ENCODE assay signal across 14 cellular contexts in the genomic region with DNA sequence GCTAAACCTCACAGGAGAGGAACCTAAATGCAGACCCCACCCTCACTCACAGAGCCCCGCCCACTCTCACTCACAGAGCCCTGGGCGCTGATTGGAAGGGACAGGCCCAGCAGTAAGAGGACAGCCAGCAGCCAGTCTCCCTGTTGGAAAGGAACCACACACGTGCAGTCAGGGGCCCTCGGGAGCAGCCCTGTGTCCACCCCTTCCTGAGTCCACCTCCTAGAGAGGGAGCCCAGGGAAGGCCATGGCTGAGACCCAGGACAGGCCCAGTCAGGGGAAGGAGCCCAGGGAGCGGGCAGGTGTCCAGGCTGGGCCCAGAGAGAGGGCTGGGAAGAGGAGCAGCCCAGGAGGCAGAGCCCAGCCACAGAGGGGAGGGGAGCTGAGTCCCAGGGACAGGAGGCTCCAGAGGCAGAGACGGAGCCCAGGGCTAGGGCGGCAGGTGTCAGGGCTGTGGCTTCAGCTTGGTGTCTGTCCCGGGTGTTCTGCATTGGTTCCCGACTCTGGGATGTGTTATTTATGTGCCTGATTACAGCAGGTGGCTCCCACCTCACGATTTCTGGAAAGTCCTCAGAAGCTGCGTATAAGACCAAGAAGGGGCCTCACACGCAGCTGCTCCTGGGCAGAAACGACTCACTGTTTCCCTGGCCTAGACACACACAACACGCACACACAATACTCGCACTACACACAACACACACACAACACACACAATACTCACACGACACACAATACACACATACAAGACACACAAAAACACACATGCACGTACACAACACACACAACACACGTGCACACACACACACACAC. TPM values are rescaled to one million over a fixed set of nuclear protein-coding genes. Genes with fewer than 3 reads are reported as not detected.
DNase-seq lines count a peak whose midpoint lies in the region; ATAC-seq, FAIRE-seq and TF ChIP-seq lines count a peak whose summit lies in the region.
"Had no signal": no experiment of that assay in that cellular context is flagged by ENCODE, and none has a peak within 500 bp of the region (broad histone marks: within the 10 kb centered on the region; RNA-seq: fewer than 3 reads in every experiment).

No MANE protein-coding gene starts in this region.

- H3K9ac ChIP-seq in HCT116 (ENCODE audit: low read length) (no peak overlapping the region), K562 (ENCODE audit: insufficient read depth in 1 of 2, low read depth in 2 of 2, low read length in 2 of 2) (peak overlapping the region in 1 of 2 experiments; percentile 43; a peak in 1 of 4 replicates)

- no peak overlapping the region for H3K4me3 ChIP-seq in CD4-positive, alpha-beta memory T cell (ENCODE audit: low read length in 2 of 2)
- H3K4me3 ChIP-seq in HCT116 (replicated peaks in 1 of 2; ENCODE audit: low read depth in 1 of 2, low read length in 2 of 2), result no peak overlapping the region
- no peak overlapping the region for H3K4me3 ChIP-seq in K562
- H3K4me3 ChIP-seq in transverse colon, result no peak overlapping the region
- H3K4me3 ChIP-seq in coronary artery, result no peak overlapping the region
- no peak overlapping the region for H3K4me3 ChIP-seq in A673 (ENCODE audit: low read depth, low read length, poor library complexity, severe bottlenecking)
- H3K4me3 ChIP-seq: skin epidermis had no signal

- 38% methylated on average over 9 of the region's 18 CpGs for WGBS in K562 (ENCODE audit: insufficient coverage, low coverage, missing lambda C conversion rate)
- WGBS in transverse colon (ENCODE audit: low coverage in 1 of 2), 2 donors, result 63% methylated on average over 17 of the region's 18 CpGs; no CpG with 5 or more reads in 1 of the 2 donors

- intact Hi-C loops in CD4-positive, alpha-beta memory T cell (cut with micrococcal nuclease), result no loop called here
- intact Hi-C loops in HCT116 (cut with micrococcal nuclease) (no loop called here), K562 (cut with micrococcal nuclease) (no loop called here), transverse colon (cut with DNase I; ENCODE audit: low total_unique reads) (no loop called here), A673 (cut with micrococcal nuclease; ENCODE audit: unreplicated experiment) (no loop called here)

- H3K9me3 ChIP-seq in CD4-positive, alpha-beta memory T cell (ENCODE audit: control insufficient read depth in 1 of 2, low read length in 2 of 2), result no peaks in the 10 kb centered on the region
- H3K9me3 ChIP-seq in HCT116 (ENCODE audit: control insufficient read depth in 1 of 2, insufficient read depth in 1 of 2, low read depth in 1 of 2, low read length in 2 of 2) (no peaks in the 10 kb centered on the region), K562 (replicated peaks; ENCODE audit: control insufficient read depth, insufficient read depth, low read depth, low read length) (no peaks in the 10 kb centered on the region), transverse colon (no peaks in the 10 kb centered on the region), A673 (ENCODE audit: low read depth, low read length, poor library complexity, severe bottlenecking) (no peaks in the 10 kb centered on the region)

- H3K9me1 ChIP-seq in K562 (ENCODE audit: control insufficient read depth, insufficient read depth, low read length), result no peaks in the 10 kb centered on the region

- peak overlapping the region; percentile 97 to 100 (median 99) for H3K27ac Mint-ChIP-seq in CD4-positive, alpha-beta memory T cell

- H3K9me2 ChIP-seq in HCT116 (ENCODE audit: insufficient read depth), result no peaks in the 10 kb centered on the region

- H4K20me1 ChIP-seq in HCT116 (ENCODE audit: insufficient read depth) (no peaks in the 10 kb centered on the region), K562 (replicated peaks; ENCODE audit: control insufficient read depth, insufficient read depth, low read length) (no peaks in the 10 kb centered on the region)

- POLR2A ChIA-PET in CD4-positive, alpha-beta memory T cell (lab: Charles Lee; ENCODE audit: partially characterized antibody), result interaction anchor here (3.9 to 5.0 kb wide), 2 partner anchors 10 to 12 kb away, joined by 39 read pairs; a partner anchor contains a TSS
- POLR2A ChIA-PET in HCT116 (lab: Charles Lee) (no interaction called here), K562 (lab: Yijun Ruan, JAX) (interaction anchor here (0.6 kb wide), 1 partner anchor 11 kb away, joined by 3 read pairs; no protein-coding TSS in a partner anchor), A673 (lab: Charles Lee; ENCODE audit: low non-redundant PET) (no interaction called here)

- H3K27me3 Mint-ChIP-seq in CD4-positive, alpha-beta memory T cell, result no peaks in the 10 kb centered on the region

- BruUV-seq in HCT116 (replicated peaks; lab: Mats Ljungman, UMichigan) (no TSS peak), K562 (replicated peaks; lab: Mats Ljungman, UMichigan) (no TSS peak), A673 (replicated peaks; lab: Mats Ljungman, UMichigan) (no TSS peak)

- H3K27ac ChIP-seq in CD4-positive, alpha-beta memory T cell (ENCODE audit: low read depth, low read length), result peak overlapping the region; percentile 98
- no peak overlapping the region for H3K27ac ChIP-seq in HCT116 (ENCODE audit: low read depth, low read length)
- H3K27ac ChIP-seq in K562 (ENCODE audit: extremely low read depth, low read depth, low read length), result no peak overlapping the region
- no peak overlapping the region for H3K27ac ChIP-seq in transverse colon
- H3K27ac ChIP-seq in coronary artery, result no peak overlapping the region
- no peak overlapping the region for H3K27ac ChIP-seq in A673 (ENCODE audit: low read depth, low read length, poor library complexity, severe bottlenecking)

- H2AFZ ChIP-seq in HCT116 (ENCODE audit: low read depth, low read length, poor library complexity, severe bottlenecking) (no peak overlapping the region), K562 (ENCODE audit: low read depth, low read length) (peak overlapping the region; percentile 68; the same call in 1 of the 2 replicates)

- no peaks in the 10 kb centered on the region for H3K27me3 ChIP-seq in CD4-positive, alpha-beta memory T cell (ENCODE audit: insufficient read depth, low read length)
- H3K27me3 ChIP-seq in HCT116 (ENCODE audit: insufficient read depth, low read length) (no peaks in the 10 kb centered on the region), K562 (ENCODE audit: control insufficient read depth in 2 of 2, insufficient read depth in 2 of 2, low read length in 2 of 2) (no peaks in the 10 kb centered on the region), transverse colon (peaks cover 5% of the 10 kb centered on the region), A673 (replicated peaks; ENCODE audit: insufficient read depth, low read depth, low read length, poor library complexity) (no peaks in the 10 kb centered on the region)

- H3K36me3 Mint-ChIP-seq in CD4-positive, alpha-beta memory T cell, result peaks cover 9 to 27% of the 10 kb centered on the region in 2 donors

- TF ChIP-seq CTCF in HCT116 (IDR thresholded peaks at IDR 0.05 in 2 of 3, conservative IDR thresholded peaks at IDR 0.05 in 1 of 3; ENCODE audit: borderline replicate concordance in 1 of 3, insufficient read depth in 1 of 3, low read depth in 2 of 3, low read length in 2 of 3) (no peak), K562 (IDR thresholded peaks at IDR 0.05 in 2 of 3, conservative IDR thresholded peaks at IDR 0.05 in 1 of 3; ENCODE audit: insufficient read depth in 2 of 3, low read depth in 1 of 3, low read length in 3 of 3) (no peak), transverse colon (IDR thresholded peaks at IDR 0.05) (no peak), coronary artery (IDR thresholded peaks at IDR 0.05) (no peak), A673 (conservative IDR thresholded peaks at IDR 0.05; ENCODE audit: low read depth, low read length) (no peak)

- H3K4me1 Mint-ChIP-seq in CD4-positive, alpha-beta memory T cell, result peaks cover 50 to 87% (median 65%) of the 10 kb centered on the region in 4 donors

- peaks cover 6% of the 10 kb centered on the region for H3K36me3 ChIP-seq in CD4-positive, alpha-beta memory T cell (ENCODE audit: insufficient read depth, low read length)
- H3K36me3 ChIP-seq in HCT116 (ENCODE audit: control insufficient read depth in 1 of 2, insufficient read depth in 2 of 2, low read length in 2 of 2) (no peaks in the 10 kb centered on the region), K562 (ENCODE audit: control insufficient read depth, insufficient read depth, low read length) (no peaks in the 10 kb centered on the region), transverse colon (no peaks in the 10 kb centered on the region), A673 (ENCODE audit: insufficient read depth, low read length, poor library complexity, severe bottlenecking) (no peaks in the 10 kb centered on the region)

- CTCF ChIA-PET in CD4-positive, alpha-beta memory T cell (lab: Charles Lee; ENCODE audit: partially characterized antibody), result no interaction called here
- CTCF ChIA-PET in HCT116 (lab: Charles Lee), result no interaction called here
- CTCF ChIA-PET in K562 (lab: Yijun Ruan, JAX; ENCODE audit: low intra/inter-chr PET ratio), result no interaction called here
- CTCF ChIA-PET in A673 (lab: Charles Lee), result no interaction called here

- in situ Hi-C loops in K562 (cut with MboI) (no loop called here), transverse colon (cut with MboI; ENCODE audit: low pct_ligation_motif_present in 1 of 4, low pct_unique_long_range_greater_than_20kb in 1 of 4, low sequenced_read_pairs in 3 of 4) (no loop called here)

- ATAC-seq in HCT116 (peak; percentile 82), K562 (peak; percentile 87)

- TF ChIP-seq POLR2A in HCT116 (IDR thresholded peaks at IDR 0.05; ENCODE audit: borderline replicate concordance, extremely low read depth, insufficient read depth, insufficient read length), result no peak
- no peak for TF ChIP-seq POLR2A in K562 (conservative IDR thresholded peaks at IDR 0.05)
- TF ChIP-seq POLR2A in transverse colon (IDR thresholded peaks at IDR 0.05), result no peak

- peak overlapping the region in 6 of 8 donors; percentile 40 to 71 (median 54) for H3K4me3 Mint-ChIP-seq in CD4-positive, alpha-beta memory T cell

- TF ChIP-seq EP300 in K562 (IDR thresholded peaks at IDR 0.05; ENCODE audit: low read length) (no peak), transverse colon (IDR thresholded peaks at IDR 0.05; ENCODE audit: low read depth) (no peak)

- H3K4me2 ChIP-seq in HCT116 (ENCODE audit: low read length) (no peak overlapping the region), K562 (ENCODE audit: insufficient read depth, low read length) (no peak overlapping the region)

- no peaks in the 10 kb centered on the region for H3K79me2 ChIP-seq in HCT116 (ENCODE audit: insufficient read depth, low read length)
- H3K79me2 ChIP-seq in K562 (ENCODE audit: control insufficient read depth, insufficient read depth, low read length), result no peaks in the 10 kb centered on the region

- TF ChIP-seq RAD21 in HCT116 (IDR thresholded peaks at IDR 0.05; ENCODE audit: low read depth) (no peak), K562 (CRISPR knock-in tag; conservative IDR thresholded peaks at IDR 0.05 in 1 of 2, IDR thresholded peaks at IDR 0.05 in 1 of 2) (no peak)

- no peaks in the 10 kb centered on the region for H3K9me3 Mint-ChIP-seq in CD4-positive, alpha-beta memory T cell

- RAD21 ChIA-PET in HCT116 (lab: Charles Lee; ENCODE audit: low non-redundant PET in 1 of 2, low total read pairs in 2 of 2, uncharacterized antibody in 2 of 2, unreplicated experiment in 2 of 2), result no interaction called here

- peak; percentile 46 for FAIRE-seq in K562 (lab: Jason Lieb, UNC)
- FAIRE-seq: HTR-8/SVneo had no signal

- no peak for DNase-seq in CD4-positive, alpha-beta memory T cell
- DNase-seq in HCT116 (ENCODE audit: low read depth, low spot score) (no peak), K562 (ENCODE audit: extremely low read depth in 1 of 4, low spot score in 3 of 4) (peak in 3 of 4 experiments; percentile 16 to 34 (median 24)), midbrain (lab: John Stamatoyannopoulos, UW) (peak; percentile 13), transverse colon (no peak), coronary artery (ENCODE audit: low spot score) (no peak), NCI-H128 (lab: John Stamatoyannopoulos, UW; ENCODE audit: unreplicated experiment) (no peak), A673 (ENCODE audit: low spot score) (no peak)
- DNase-seq: DMS153; NCI-H748 treated with DMSO at 0.1 percent for 48 hours; stimulated activated CD8-positive, alpha-beta memory T cell treated with anti-CD3 and anti-CD28 coated beads, Interleukin-4, amount 100 ng/mL, for 48 hours had no signal

- H3K4me1 ChIP-seq in CD4-positive, alpha-beta memory T cell (ENCODE audit: insufficient read depth, low read length), result peaks cover 76% of the 10 kb centered on the region
- H3K4me1 ChIP-seq in HCT116 (ENCODE audit: control insufficient read depth in 1 of 2, insufficient read depth in 2 of 2, low read length in 2 of 2), result peaks cover 0 to 6% of the 10 kb centered on the region in 2 experiments; a peak in 1 of 4 replicates
- H3K4me1 ChIP-seq in K562 (replicated peaks in 1 of 2; ENCODE audit: control insufficient read depth in 2 of 2, insufficient read depth in 2 of 2, low read length in 2 of 2), result peaks cover 2 to 25% of the 10 kb centered on the region in 2 experiments; a peak in 4 of 5 replicates
- peaks cover 0 to 4% (median 0%) of the 10 kb centered on the region in 4 donors for H3K4me1 ChIP-seq in transverse colon
- H3K4me1 ChIP-seq in A673 (ENCODE audit: insufficient read depth, low read length, poor library complexity, severe bottlenecking), result no peaks in the 10 kb centered on the region

RNA-seq across cellular contexts. Expression of a gene that starts 9.0 kb away (rescaled TPM):
- 1 to 10 TPM; 7.5 to 8.5 TPM for total RNA-seq in CD4-positive, alpha-beta memory T cell
- polyA plus RNA-seq in CD4-positive, alpha-beta memory T cell, result 1 to 10 TPM; 5.7 to 6.2 TPM
- total RNA-seq in HCT116 (2021; ENCODE audit: unreplicated experiment), result 1.8 TPM
- polyA plus RNA-seq in HCT116 (2012), result 1.1 and 2.5 TPM in 2 replicates
- not detected in 2 replicates for total RNA-seq in K562 (2011; cell fraction: chromatin; rRNA removed; ENCODE audit: low replicate concordance)
- total RNA-seq in K562 (2011; cell fraction: nucleolus; rRNA removed), result not detected in 2 replicates
- not detected in 2 replicates for total RNA-seq in K562 (2011; cell fraction: nucleoplasm; rRNA removed)
- total RNA-seq in K562 (2014; rRNA removed), result not detected in 2 replicates
- total RNA-seq in K562 (2014; rRNA removed; fragmentation: Illumina TruSeq; extraction: Trizol), result not detected in 2 replicates
- not detected in 2 replicates for total RNA-seq in K562 (2015; rRNA removed; fragmentation: Illumina TruSeq; extraction: Trizol)
- not detected in 2 replicates for total RNA-seq in K562 (2021)
- not detected in 2 replicates for polyA plus RNA-seq in K562 (2011; rRNA removed)
- not detected in 2 replicates for polyA plus RNA-seq in K562 (2011; cell fraction: cytosol; rRNA removed)
- 0.24 TPM in 2 replicates for polyA plus RNA-seq in K562 (2011; cell fraction: nucleus; rRNA removed)
- polyA plus RNA-seq in K562 (2012), result 0.08 TPM in 1 of 2 replicates, not detected in the other
- not detected in 2 replicates for polyA plus RNA-seq in K562 (2014; fragmentation: Illumina TruSeq; extraction: Trizol)
- polyA plus RNA-seq in K562 (2014; fragmentation: Nextera tagmentation; extraction: Ambion mirVana), result under 1 TPM in 1 of 2 experiments, not detected in 1; 0.10 TPM
- 0.21 TPM in 1 of 2 replicates, not detected in the other for polyA plus RNA-seq in K562 (2014; rRNA removed)
- not detected in 2 replicates for polyA minus RNA-seq in K562 (2011; rRNA and poly(A)+ RNA removed)
- not detected in 2 replicates for polyA minus RNA-seq in K562 (2011; cell fraction: cytosol; rRNA and poly(A)+ RNA removed)
- not detected in 2 replicates for polyA minus RNA-seq in K562 (2011; cell fraction: nucleus; rRNA and poly(A)+ RNA removed)
- 1 to 10 TPM in 1 of 4 donors, under 1 TPM in 1, not detected in 2; 0.41 to 2.1 TPM for total RNA-seq in transverse colon
- not detected in 2 replicates for total RNA-seq in A673 (2021)
- total RNA-seq: epithelial cell of proximal tubule had no signal

RNA-seq across cellular contexts. Expression of a gene that starts 11.0 kb away (rescaled TPM):
- 10 to 100 TPM; 44.5 to 47.5 TPM for total RNA-seq in CD4-positive, alpha-beta memory T cell
- 100 to 1,000 TPM in 1 of 2 donors, 10 to 100 TPM in 1; 98.5 to 110 TPM for polyA plus RNA-seq in CD4-positive, alpha-beta memory T cell
- 0.71 TPM for total RNA-seq in HCT116 (2021; ENCODE audit: unreplicated experiment)
- polyA plus RNA-seq in HCT116 (2012), result 1.1 and 1.4 TPM in 2 replicates
- 9.8 and 25.1 TPM in 2 replicates for total RNA-seq in K562 (2011; cell fraction: chromatin; rRNA removed; ENCODE audit: low replicate concordance)
- total RNA-seq in K562 (2011; cell fraction: nucleolus; rRNA removed), result 18.3 and 21.7 TPM in 2 replicates
- total RNA-seq in K562 (2011; cell fraction: nucleoplasm; rRNA removed), result 14.8 and 18.6 TPM in 2 replicates
- total RNA-seq in K562 (2014; rRNA removed), result 7.8 and 8.2 TPM in 2 replicates
- total RNA-seq in K562 (2014; rRNA removed; fragmentation: Illumina TruSeq; extraction: Trizol), result 7.1 and 7.2 TPM in 2 replicates
- 5.2 and 5.3 TPM in 2 replicates for total RNA-seq in K562 (2015; rRNA removed; fragmentation: Illumina TruSeq; extraction: Trizol)
- 6.2 and 6.6 TPM in 2 replicates for total RNA-seq in K562 (2021)
- polyA plus RNA-seq in K562 (2011; rRNA removed), result 6.8 and 12.6 TPM in 2 replicates
- polyA plus RNA-seq in K562 (2011; cell fraction: cytosol; rRNA removed), result 6.6 and 11.1 TPM in 2 replicates
- 5.5 and 10.5 TPM in 2 replicates for polyA plus RNA-seq in K562 (2011; cell fraction: nucleus; rRNA removed)
- polyA plus RNA-seq in K562 (2012), result 6.7 and 14.8 TPM in 2 replicates
- 9.1 and 12.0 TPM in 2 replicates for polyA plus RNA-seq in K562 (2014; fragmentation: Illumina TruSeq; extraction: Trizol)
- 10 to 100 TPM; 20.4 to 20.8 TPM for polyA plus RNA-seq in K562 (2014; fragmentation: Nextera tagmentation; extraction: Ambion mirVana)
- 11.4 and 14.3 TPM in 2 replicates for polyA plus RNA-seq in K562 (2014; rRNA removed)
- 6.3 and 11.5 TPM in 2 replicates for polyA minus RNA-seq in K562 (2011; rRNA and poly(A)+ RNA removed)
- polyA minus RNA-seq in K562 (2011; cell fraction: cytosol; rRNA and poly(A)+ RNA removed), result 4.2 and 6.1 TPM in 2 replicates
- polyA minus RNA-seq in K562 (2011; cell fraction: nucleus; rRNA and poly(A)+ RNA removed), result 6.1 and 7.0 TPM in 2 replicates
- 10 to 100 TPM in 1 of 4 donors, 1 to 10 TPM in 2, not detected in 1; 7.1 to 11.6 (median 9.4) TPM for total RNA-seq in transverse colon
- total RNA-seq in A673 (2021), result 2.5 and 3.2 TPM in 2 replicates

RNA-seq across cellular contexts. Expression of a gene that starts 47.4 kb away (rescaled TPM):
- total RNA-seq in CD4-positive, alpha-beta memory T cell, result 10 to 100 TPM; 18.3 to 18.4 TPM
- 10 to 100 TPM in 1 of 2 donors, 1 to 10 TPM in 1; 3.3 to 15.4 TPM for polyA plus RNA-seq in CD4-positive, alpha-beta memory T cell
- total RNA-seq in HCT116 (2021; ENCODE audit: unreplicated experiment) (11.1 TPM), K562 (2014; rRNA removed) (1.6 and 2.4 TPM in 2 replicates), K562 (2014; rRNA removed; fragmentation: Illumina TruSeq; extraction: Trizol) (0.80 and 1.1 TPM in 2 replicates), K562 (2015; rRNA removed; fragmentation: Illumina TruSeq; extraction: Trizol) (1.5 and 1.9 TPM in 2 replicates), K562 (2021) (3.3 and 5.0 TPM in 2 replicates), transverse colon (1 to 10 TPM in 3 of 4 donors, not detected in 1; 2.6 to 6.8 (median 4.8) TPM), A673 (2021) (4.5 and 6.6 TPM in 2 replicates)
- 7.9 and 9.7 TPM in 2 replicates for polyA plus RNA-seq in HCT116 (2012)
- total RNA-seq in K562 (2011; cell fraction: chromatin; rRNA removed; ENCODE audit: low replicate concordance), result 10.6 and 19.4 TPM in 2 replicates
- total RNA-seq in K562 (2011; cell fraction: nucleolus; rRNA removed), result 12.4 and 13.3 TPM in 2 replicates
- total RNA-seq in K562 (2011; cell fraction: nucleoplasm; rRNA removed), result 9.5 and 12.7 TPM in 2 replicates
- polyA plus RNA-seq in K562 (2011; rRNA removed) (1.6 TPM in 2 replicates), K562 (2014; fragmentation: Illumina TruSeq; extraction: Trizol) (2.2 and 2.7 TPM in 2 replicates), K562 (2014; fragmentation: Nextera tagmentation; extraction: Ambion mirVana) (1 to 10 TPM; 1.4 to 2.0 TPM), K562 (2014; rRNA removed) (1.7 and 4.0 TPM in 2 replicates)
- 2.4 and 2.5 TPM in 2 replicates for polyA plus RNA-seq in K562 (2011; cell fraction: cytosol; rRNA removed)
- 2.4 and 2.7 TPM in 2 replicates for polyA plus RNA-seq in K562 (2011; cell fraction: nucleus; rRNA removed)
- 2.3 and 2.9 TPM in 2 replicates for polyA plus RNA-seq in K562 (2012)
- 2.8 and 3.4 TPM in 2 replicates for polyA minus RNA-seq in K562 (2011; rRNA and poly(A)+ RNA removed)
- 0.73 and 2.1 TPM in 2 replicates for polyA minus RNA-seq in K562 (2011; cell fraction: cytosol; rRNA and poly(A)+ RNA removed)
- 6.7 and 7.0 TPM in 2 replicates for polyA minus RNA-seq in K562 (2011; cell fraction: nucleus; rRNA and poly(A)+ RNA removed)

Comparison
In these comparisons a context has a peak if more than half of its experiments do, and no peak if none do; other contexts are left out.
1. DNase-seq: peak in K562 (3 of 4) and midbrain (single experiment); none in CD4-positive, alpha-beta memory T cell (0 of 5), HCT116 (single experiment), transverse colon (single experiment), coronary artery (single experiment), NCI-H128 (single experiment) and A673 (single experiment).
2. POLR2A ChIA-PET loops: an anchor here in CD4-positive, alpha-beta memory T cell (3.9 to 5.0 kb wide) and K562 (0.6 kb wide); none called in HCT116 and A673.